In genomic region chrX:22357621-22358020, GRCh38 we compare ENCODE assay signal across 24 cellular contexts.
"Had no signal": no experiment of that assay in that cellular context is flagged by ENCODE, and none has a peak within 500 bp of the region (broad histone marks: within the 10 kb centered on the region; RNA-seq: fewer than 3 reads in every experiment).

No MANE protein-coding gene starts in this region.

- H3K36me3 ChIP-seq: breast epithelium, WERI-Rb-1 had no signal

- H3K4me3 ChIP-seq: breast epithelium, SK-N-MC had no signal

- DNase-seq: activated CD4-positive, alpha-beta memory T cell treated with anti-CD3 and anti-CD28 coated beads, Interleukin-2, amount 10 ng/mL, durations not matched to agents 7 days and 5 days; activated CD4-positive, alpha-beta T cell treated with anti-CD3 and anti-CD28 coated beads for 36 hours; activated CD4-positive, alpha-beta T cell treated with anti-CD3 and anti-CD28 coated beads, Interleukin-2, amount 50 U/mL, for 1 hour; activated gamma-delta T cell treated with Interleukin-2 at 50 U/mL for 16 hours; activated naive CD4-positive, alpha-beta T cell treated with anti-CD3 and anti-CD28 coated beads, Interleukin-2, amount 10 ng/mL, durations not matched to agents 7 days and 5 days; activated naive CD8-positive, alpha-beta T cell treated with anti-CD3 and anti-CD28 coated beads for 36 hours; activated T-cell treated with anti-CD3 and anti-CD28 coated beads for 4 hours; activated T-cell treated with anti-CD3 and anti-CD28 coated beads, Interleukin-2, amount 50 U/mL, for 48 hours; caudate nucleus; MM.1S; NCI-H1105 treated with DMSO at 0.1 percent for 48 hours; NCI-H1436 treated with DMSO at 0.1 percent for 48 hours; NCI-H187; NCI-H2081 treated with DMSO at 0.1 percent for 48 hours; NCI-H226; NCI-H510A; NCI-H526 treated with DMSO at 0.1 percent for 48 hours; NK-92 treated with Interleukin-12 subunit alpha and Interleukin-12 subunit beta, amount 100 ng/mL, for 24 hours; OCI-M1; RPMI8226; T-helper 1 cell; WERI-Rb-1 had no signal

- H3K4me1 ChIP-seq: breast epithelium had no signal

- H3K27ac ChIP-seq: breast epithelium, SK-N-MC, WERI-Rb-1 had no signal

- H3K9me3 ChIP-seq: breast epithelium had no signal
